Comparison of ENCODE assay signal across 14 cellular contexts in the genomic region with DNA sequence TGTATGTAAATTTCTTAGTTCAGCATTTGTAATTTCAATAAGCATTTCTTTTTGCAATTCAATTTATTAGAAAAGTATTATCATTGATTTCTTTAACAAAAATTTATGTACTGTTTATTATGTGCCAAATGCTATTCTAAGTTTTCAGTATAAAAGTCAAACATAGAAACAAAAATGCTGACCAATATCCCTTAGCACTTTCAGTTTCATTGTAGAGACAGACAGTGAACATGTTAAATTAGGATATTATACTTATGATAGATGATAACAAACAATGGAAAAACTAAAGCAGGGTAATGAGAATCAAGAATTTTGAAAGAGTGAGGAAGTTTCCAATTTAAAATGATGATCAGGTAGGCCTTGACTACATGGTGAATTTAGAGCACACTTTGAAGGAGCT.
A peak's percentile ranks its signal among the peaks of the same experiment; 100 is the strongest.
DNase-seq lines count a peak whose midpoint lies in the region; ATAC-seq, FAIRE-seq and TF ChIP-seq lines count a peak whose summit lies in the region.
"Had no signal": no experiment of that assay in that cellular context is flagged by ENCODE, and none has a peak within 500 bp of the region (broad histone marks: within the 10 kb centered on the region; RNA-seq: fewer than 3 reads in every experiment).

No MANE protein-coding gene starts in this region.

- H3K27ac ChIP-seq in GM12878 (ENCODE audit: control insufficient read depth, insufficient read depth), result no peak overlapping the region
- H3K27ac ChIP-seq: heart right ventricle, VCaP had no signal

- POLR2A ChIA-PET in GM12878 (lab: Charles Lee), result no interaction called here
- POLR2A ChIA-PET in Caco-2 (lab: Charles Lee), result no interaction called here

- SMC1A ChIA-PET in GM12878 (lab: Charles Lee; ENCODE audit: uncharacterized antibody, unreplicated experiment), result interaction anchor here (0.8 to 3.1 kb wide), 6 partner anchors 16 to 139 kb away, joined by 3 to 11 read pairs (median 4); no protein-coding TSS in a partner anchor

- no peak for TF ChIP-seq CTCF in GM12878 (IDR thresholded peaks at IDR 0.05 in 2 of 3, conservative IDR thresholded peaks at IDR 0.05 in 1 of 3; ENCODE audit: control insufficient read depth in 2 of 3, extremely low read depth in 1 of 3, insufficient read depth in 1 of 3, low read depth in 3 of 3, low read length in 3 of 3)
- no peak for TF ChIP-seq CTCF in Caco-2 (IDR thresholded peaks at IDR 0.05; ENCODE audit: insufficient read depth in 1 of 2, low read depth in 1 of 2, low read length in 1 of 2, severe bottlenecking in 1 of 2, unreplicated experiment in 1 of 2)

- H3K4me1 Mint-ChIP-seq in Caco-2 (ENCODE audit: low read depth, unreplicated experiment), result no peaks in the 10 kb centered on the region

- CTCF ChIA-PET in GM12878 (lab: Yijun Ruan, JAX) (interaction anchor here (1.1 to 2.9 kb wide), 3 partner anchors 12 to 42 kb away, joined by 3 to 11 read pairs (median 5); no protein-coding TSS in a partner anchor), Caco-2 (lab: Charles Lee) (no interaction called here)

- BruUV-seq in GM12878 (replicated peaks; lab: Mats Ljungman, UMichigan) (no TSS peak), Caco-2 (replicated peaks; lab: Mats Ljungman, UMichigan) (no TSS peak)

- in situ Hi-C loops in GM12878 (cut with MboI), result loop anchor here (25.0 kb wide), 1 partner anchor 1503 kb away; no protein-coding TSS in a partner anchor

- no peaks in the 10 kb centered on the region for H3K27me3 ChIP-seq in GM12878 (replicated peaks in 1 of 2; ENCODE audit: control insufficient read depth in 2 of 2, insufficient read depth in 2 of 2, low read length in 1 of 2)
- H3K27me3 ChIP-seq in Caco-2 (replicated peaks; ENCODE audit: control insufficient read depth, insufficient read depth, low read length), result no peaks in the 10 kb centered on the region
- H3K27me3 ChIP-seq: BE2C, heart right ventricle, MG63 had no signal

- H3K4me3 Mint-ChIP-seq in Caco-2 (ENCODE audit: unreplicated experiment), result no peak overlapping the region

- H3K36me3 Mint-ChIP-seq in Caco-2 (ENCODE audit: insufficient read depth, unreplicated experiment), result no peaks in the 10 kb centered on the region

- peak; percentile 49 for ATAC-seq in GM18502 (IDR thresholded peaks at IDR 0.05; ENCODE audit: poor library complexity, unreplicated experiment)
- peak; percentile 33 for ATAC-seq in GM21423 (IDR thresholded peaks at IDR 0.05; ENCODE audit: unreplicated experiment)
- peak; percentile 43 for ATAC-seq in HG03342 (IDR thresholded peaks at IDR 0.05; ENCODE audit: unreplicated experiment)
- peak; percentile 14; the same call in 2 of the 3 replicates for ATAC-seq in GM12878
- ATAC-seq in GM21360 (IDR thresholded peaks at IDR 0.05; ENCODE audit: unreplicated experiment), result no peak
- ATAC-seq: heart right ventricle, left cardiac atrium had no signal

- RAD21 ChIA-PET in GM12878 (lab: Charles Lee; ENCODE audit: unreplicated experiment), result no interaction called here

- no peak for TF ChIP-seq POLR2A in GM12878 (IDR thresholded peaks at IDR 0.05; ENCODE audit: low read depth, low read length)

- TF ChIP-seq RAD21 in GM12878 (IDR thresholded peaks at IDR 0.05; ENCODE audit: insufficient read depth, low read depth, low read length), result no peak

- 0 out of 2 replicates have a peak overlapping the region, but pooled peaks have one; percentile 19 for H3K4me3 ChIP-seq in GM12878
- H3K4me3 ChIP-seq in Caco-2 (ENCODE audit: low read depth, low read length), result no peak overlapping the region
- H3K4me3 ChIP-seq: heart right ventricle, MG63 had no signal

- H3K9me3 ChIP-seq in GM12878 (replicated peaks; ENCODE audit: control insufficient read depth, insufficient read depth, low read length) (no peaks in the 10 kb centered on the region; the same call in 2 of the 3 replicates), Caco-2 (no peaks in the 10 kb centered on the region)
- H3K9me3 ChIP-seq: BE2C, heart right ventricle, MG63 had no signal

- peak overlapping the region; percentile 15 for H3K4me2 ChIP-seq in GM12878 (ENCODE audit: control insufficient read depth, insufficient read depth)

- H3K4me1 ChIP-seq in GM12878 (ENCODE audit: control insufficient read depth, insufficient read depth, low read length) (peaks cover 3% of the 10 kb centered on the region; the same call in 1 of the 2 replicates), Caco-2 (no peaks in the 10 kb centered on the region)
- H3K4me1 ChIP-seq: BE2C had no signal

- no peak overlapping the region for H3K27ac Mint-ChIP-seq in Caco-2 (ENCODE audit: unreplicated experiment)

- no peak overlapping the region for H3K9ac ChIP-seq in GM12878 (ENCODE audit: control insufficient read depth, insufficient read depth, low read length)

- no peaks in the 10 kb centered on the region for H3K27me3 Mint-ChIP-seq in Caco-2 (ENCODE audit: insufficient read depth, unreplicated experiment)

- H3K79me2 ChIP-seq in GM12878 (ENCODE audit: control insufficient read depth, insufficient read depth, low read length), result peaks cover 53% of the 10 kb centered on the region

- DNase-seq in GM12878 (ENCODE audit: low read depth, low spot score), result no peak
- DNase-seq in Caco-2, result no peak
- no peak for DNase-seq in DMS 273 treated with DMSO at 0.1 percent for 48 hours (lab: John Stamatoyannopoulos, UW)
- DNase-seq in KG1 (lab: John Stamatoyannopoulos, UW), result no peak
- DNase-seq: BE2C, heart right ventricle, left cardiac atrium, MG63 had no signal

- H3K9me3 Mint-ChIP-seq in Caco-2 (ENCODE audit: unreplicated experiment), result no peaks in the 10 kb centered on the region

- H3K36me3 ChIP-seq in GM12878 (ENCODE audit: control insufficient read depth in 2 of 2, insufficient read depth in 2 of 2, low read length in 1 of 2) (no peaks in the 10 kb centered on the region; a peak in 1 of 4 replicates), Caco-2 (ENCODE audit: control insufficient read depth, insufficient read depth, low read length) (no peaks in the 10 kb centered on the region)
- H3K36me3 ChIP-seq: BE2C, heart right ventricle, MG63 had no signal

- no peak overlapping the region for H2AFZ ChIP-seq in GM12878 (ENCODE audit: control insufficient read depth, low read depth, low read length)

- intact Hi-C loops in GM12878 (cut with micrococcal nuclease; ENCODE audit: unreplicated experiment), result loop anchor here (5.0 kb wide), 1 partner anchor 1423 kb away; no protein-coding TSS in a partner anchor
- intact Hi-C loops in Caco-2 (cut with micrococcal nuclease; ENCODE audit: unreplicated experiment), result no loop called here

- no peak for TF ChIP-seq EP300 in GM12878 (IDR thresholded peaks at IDR 0.05; ENCODE audit: borderline replicate concordance in 1 of 2, control insufficient read depth in 1 of 2, low read depth in 2 of 2, low read length in 2 of 2)

- no peak for FAIRE-seq in GM12878 (lab: Jason Lieb, UNC)
- FAIRE-seq: GM12891 had no signal

- H4K20me1 ChIP-seq in GM12878 (ENCODE audit: control insufficient read depth, insufficient read depth), result no peaks in the 10 kb centered on the region

TF ChIP-seq in GM12878, 131 proteins besides CTCF, POLR2A, EP300 and RAD21:
- TF ChIP-seq RELA (IDR thresholded peaks at IDR 0.05; ENCODE audit: borderline replicate concordance, partially characterized antibody), result no peak
- 0 out of 2 replicates have a peak, but pooled peaks have one; percentile 23 for TF ChIP-seq JUNB (IDR thresholded peaks at IDR 0.05)
